Comparison of ENCODE assay signal across 9 cellular contexts in the genomic region with DNA sequence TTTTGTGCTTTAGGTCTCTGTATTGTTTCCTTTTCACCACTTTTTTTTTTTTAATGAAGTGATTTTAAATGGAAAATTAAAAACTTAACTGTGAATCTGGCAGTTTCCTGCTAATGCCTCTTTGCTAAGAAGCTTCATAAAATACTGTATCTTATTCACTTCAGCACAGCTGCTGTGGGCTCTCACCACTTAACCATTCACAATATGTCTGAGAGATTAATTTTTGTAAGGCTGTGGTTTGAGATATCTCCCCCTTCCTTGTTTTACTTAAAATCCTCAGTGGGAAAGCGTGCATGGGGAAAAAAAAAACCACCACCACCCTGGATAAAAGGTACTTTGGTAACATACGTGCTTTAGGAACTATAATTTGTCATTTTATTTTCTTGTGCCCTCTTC.
A peak's percentile ranks its signal among the peaks of the same experiment; 100 is the strongest.
DNase-seq lines count a peak whose midpoint lies in the region; ATAC-seq and TF ChIP-seq lines count a peak whose summit lies in the region.
"Had no signal": no experiment of that assay in that cellular context is flagged by ENCODE, and none has a peak within 500 bp of the region (broad histone marks: within the 10 kb centered on the region; RNA-seq: fewer than 3 reads in every experiment).

No MANE protein-coding gene starts in this region.

- peaks cover 88% of the 10 kb centered on the region for H3K4me1 ChIP-seq in CD4-positive, alpha-beta memory T cell (ENCODE audit: insufficient read depth, low read length)
- H3K4me1 ChIP-seq in ascending aorta (peaks cover 21 to 62% of the 10 kb centered on the region in 2 donors), neutrophil (ENCODE audit: control insufficient read depth in 1 of 2, insufficient read depth in 1 of 2, low read depth in 1 of 2, low read length in 1 of 2) (peaks cover 66 to 69% of the 10 kb centered on the region in 2 experiments)

- no peaks in the 10 kb centered on the region for H3K27me3 ChIP-seq in CD4-positive, alpha-beta memory T cell (ENCODE audit: insufficient read depth, low read length)
- H3K27me3 ChIP-seq in ascending aorta (no peaks in the 10 kb centered on the region), neutrophil (no peaks in the 10 kb centered on the region)

- intact Hi-C loops in CD4-positive, alpha-beta memory T cell (cut with micrococcal nuclease): loop anchor here (5.0 kb wide), 2 partner anchors 47 to 113 kb away; no protein-coding TSS in a partner anchor
- intact Hi-C loops in ascending aorta (cut with DNase I): loop anchor here (10.0 kb wide), 1 partner anchor 1139 kb away; no protein-coding TSS in a partner anchor

- no peak for TF ChIP-seq CTCF in ascending aorta (IDR thresholded peaks at IDR 0.05)
- no peak for TF ChIP-seq CTCF in neutrophil (IDR thresholded peaks at IDR 0.05)

- H3K9me3 Mint-ChIP-seq in CD4-positive, alpha-beta memory T cell: peaks cover 0 to 4% (median 0%) of the 10 kb centered on the region in 8 donors

- peak overlapping the region in 7 of 8 donors; percentile 49 to 87 (median 82) for H3K4me3 Mint-ChIP-seq in CD4-positive, alpha-beta memory T cell

- no peaks in the 10 kb centered on the region for H3K9me3 ChIP-seq in CD4-positive, alpha-beta memory T cell (ENCODE audit: control insufficient read depth in 1 of 2, low read length in 2 of 2)
- H3K9me3 ChIP-seq in ascending aorta: no peaks in the 10 kb centered on the region
- H3K9me3 ChIP-seq in neutrophil: no peaks in the 10 kb centered on the region

- no peaks in the 10 kb centered on the region for H3K27me3 Mint-ChIP-seq in CD4-positive, alpha-beta memory T cell

- peaks cover 66 to 95% (median 84%) of the 10 kb centered on the region in 4 donors for H3K4me1 Mint-ChIP-seq in CD4-positive, alpha-beta memory T cell

- no peaks in the 10 kb centered on the region for H3K36me3 ChIP-seq in CD4-positive, alpha-beta memory T cell (ENCODE audit: insufficient read depth, low read length)
- H3K36me3 ChIP-seq in ascending aorta: no peaks in the 10 kb centered on the region
- no peaks in the 10 kb centered on the region for H3K36me3 ChIP-seq in neutrophil

- POLR2A ChIA-PET in CD4-positive, alpha-beta memory T cell (lab: Charles Lee; ENCODE audit: partially characterized antibody): no interaction called here

- no peak for DNase-seq in CD4-positive, alpha-beta memory T cell
- DNase-seq in ascending aorta (ENCODE audit: low spot score in 2 of 2): no peak
- DNase-seq in NCI-H1694 treated with DMSO at 0.1 percent for 48 hours (lab: John Stamatoyannopoulos, UW): no peak
- DNase-seq in activated effector memory CD4-positive, alpha-beta T cell treated with anti-CD3 and anti-CD28 coated beads, Interleukin-2, amount 50 U/mL, for 16 hours: no peak
- no peak for DNase-seq in NAMALWA (ENCODE audit: low spot score)
- no peak for DNase-seq in NCI-H1694 (lab: John Stamatoyannopoulos, UW)
- DNase-seq: NCI-H2171 treated with DMSO at 0.1 percent for 48 hours had no signal

- peak; percentile 18 for ATAC-seq in HG02943 (IDR thresholded peaks at IDR 0.05; ENCODE audit: low read depth, unreplicated experiment)

- H3K27ac Mint-ChIP-seq in CD4-positive, alpha-beta memory T cell: peak overlapping the region; percentile 78 to 91 (median 86)

- peaks cover 0 to 6% of the 10 kb centered on the region in 2 donors for H3K36me3 Mint-ChIP-seq in CD4-positive, alpha-beta memory T cell

- peak overlapping the region; percentile 27 for H3K27ac ChIP-seq in CD4-positive, alpha-beta memory T cell (ENCODE audit: low read depth, low read length)
- H3K27ac ChIP-seq in ascending aorta (peak overlapping the region; percentile 89), neutrophil (peak overlapping the region; percentile 94)

- CTCF ChIA-PET in CD4-positive, alpha-beta memory T cell (lab: Charles Lee; ENCODE audit: partially characterized antibody): interaction anchor here (1.0 to 1.5 kb wide), 4 partner anchors 17 to 268 kb away, joined by 3 to 4 read pairs (median 3); no protein-coding TSS in a partner anchor

- H3K4me3 ChIP-seq in CD4-positive, alpha-beta memory T cell (ENCODE audit: low read length in 2 of 2): no peak overlapping the region
- H3K4me3 ChIP-seq in ascending aorta: peak overlapping the region in 1 of 2 donors; percentile 17
- peak overlapping the region; percentile 58 to 60 for H3K4me3 ChIP-seq in neutrophil (ENCODE audit: low read depth in 1 of 2, low read length in 1 of 2)

Comparison
In these comparisons a context has a peak if more than half of its experiments do, and no peak if none do; other contexts are left out.
1. H3K27ac ChIP-seq: peak in every context shown above with its lines; median percentile 94 in neutrophil; 89 in ascending aorta; 27 in CD4-positive, alpha-beta memory T cell.
2. H3K4me3 ChIP-seq: peak in neutrophil (2 of 2); none in CD4-positive, alpha-beta memory T cell (0 of 2).